Comparison of ENCODE assay signal across 10 cellular contexts in the genomic region with DNA sequence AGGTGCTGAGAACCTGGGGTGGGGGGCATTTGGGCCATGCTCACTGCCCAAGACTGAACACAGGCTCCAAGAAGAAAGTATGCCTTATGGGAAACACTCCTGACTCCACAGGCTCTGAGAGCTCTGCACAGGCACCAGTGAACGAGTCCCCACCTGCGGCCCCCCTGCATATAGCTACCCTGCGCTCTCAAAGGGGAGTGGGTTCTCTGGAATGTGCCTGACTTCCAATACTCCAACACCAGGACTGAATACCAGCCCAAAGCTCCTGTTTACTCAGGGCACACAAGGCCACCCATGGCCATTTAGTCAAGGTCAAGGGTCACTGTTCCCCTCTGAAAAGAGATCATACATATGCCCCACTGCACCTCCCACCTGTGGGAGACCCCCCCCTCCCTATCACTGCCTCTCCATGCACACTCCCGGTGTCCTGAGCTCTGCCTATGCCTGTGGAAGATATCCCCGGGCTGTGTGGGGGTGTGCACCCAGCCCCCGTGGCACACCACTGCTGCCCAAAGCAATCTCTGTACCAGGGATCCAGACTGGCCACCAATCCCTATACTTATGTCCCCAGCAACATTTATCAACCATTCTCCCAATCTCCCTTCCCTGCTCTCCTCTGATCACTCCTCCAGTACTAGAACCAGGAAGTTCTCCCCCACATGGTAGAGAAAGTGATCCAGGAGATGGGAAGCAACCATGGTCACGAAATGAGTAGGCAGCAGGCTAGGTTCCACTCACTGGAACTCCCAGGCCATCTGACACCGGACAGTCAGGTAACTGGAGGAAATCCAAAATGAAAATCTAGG. TPM values are rescaled to one million over a fixed set of nuclear protein-coding genes. Genes with fewer than 3 reads are reported as not detected.
A peak's percentile ranks its signal among the peaks of the same experiment; 100 is the strongest.
DNase-seq lines count a peak whose midpoint lies in the region; ATAC-seq and TF ChIP-seq lines count a peak whose summit lies in the region.
"Had no signal": no experiment of that assay in that cellular context is flagged by ENCODE, and none has a peak within 500 bp of the region (broad histone marks: within the 10 kb centered on the region; RNA-seq: fewer than 3 reads in every experiment).

No MANE protein-coding gene starts in this region.

- H3K36me3 Mint-ChIP-seq in HFFc6 (ENCODE audit: low read depth): peaks cover 6% of the 10 kb centered on the region
- H3K36me3 Mint-ChIP-seq in activated naive CD8-positive, alpha-beta T cell treated with anti-CD3 and anti-CD28 coated beads, Interleukin-2, amount 10 ng/mL, durations not matched to agents 7 days and 5 days: peaks cover 3% of the 10 kb centered on the region
- peaks cover 5% of the 10 kb centered on the region for H3K36me3 Mint-ChIP-seq in stimulated activated effector memory CD8-positive, alpha-beta T cell treated with anti-CD3 and anti-CD28 coated beads, Interleukin-12 subunit alpha, Interleukin-12 subunit beta, amount 100 ng/mL, for 72 hours

- no peak for ATAC-seq in activated naive CD8-positive, alpha-beta T cell treated with anti-CD3 and anti-CD28 coated beads, Interleukin-2, amount 10 ng/mL, durations not matched to agents 7 days and 5 days (ENCODE audit: low read depth)
- ATAC-seq in left lobe of liver: no peak
- ATAC-seq in stimulated activated effector memory CD8-positive, alpha-beta T cell treated with anti-CD3 and anti-CD28 coated beads, Interleukin-12 subunit alpha, Interleukin-12 subunit beta, amount 100 ng/mL, for 72 hours: no peak
- no peak for ATAC-seq in GM21786 (IDR thresholded peaks at IDR 0.05; ENCODE audit: unreplicated experiment)

- H3K4me3 ChIP-seq in H7 (ENCODE audit: insufficient read depth, low read depth, low read length): no peak overlapping the region

- peaks cover 21% of the 10 kb centered on the region for H3K36me3 ChIP-seq in H7 (replicated peaks; ENCODE audit: control insufficient read depth, insufficient read depth, low read length)

- peaks cover 59% of the 10 kb centered on the region for H3K4me1 Mint-ChIP-seq in HFFc6 (ENCODE audit: low read depth)
- H3K4me1 Mint-ChIP-seq in activated naive CD8-positive, alpha-beta T cell treated with anti-CD3 and anti-CD28 coated beads, Interleukin-2, amount 10 ng/mL, durations not matched to agents 7 days and 5 days: peaks cover 15% of the 10 kb centered on the region
- peaks cover 23% of the 10 kb centered on the region for H3K4me1 Mint-ChIP-seq in stimulated activated effector memory CD8-positive, alpha-beta T cell treated with anti-CD3 and anti-CD28 coated beads, Interleukin-12 subunit alpha, Interleukin-12 subunit beta, amount 100 ng/mL, for 72 hours

- TF ChIP-seq CTCF in HFFc6 (IDR thresholded peaks at IDR 0.05): no peak

- POLR2A ChIA-PET in activated naive CD8-positive, alpha-beta T cell treated with anti-CD3 and anti-CD28 coated beads, Interleukin-2, amount 10 ng/mL, durations not matched to agents 7 days and 5 days (lab: Charles Lee): no interaction called here

- H3K9me3 Mint-ChIP-seq in HFFc6: no peaks in the 10 kb centered on the region
- H3K9me3 Mint-ChIP-seq in activated naive CD8-positive, alpha-beta T cell treated with anti-CD3 and anti-CD28 coated beads, Interleukin-2, amount 10 ng/mL, durations not matched to agents 7 days and 5 days: no peaks in the 10 kb centered on the region
- H3K9me3 Mint-ChIP-seq in stimulated activated effector memory CD8-positive, alpha-beta T cell treated with anti-CD3 and anti-CD28 coated beads, Interleukin-12 subunit alpha, Interleukin-12 subunit beta, amount 100 ng/mL, for 72 hours: no peaks in the 10 kb centered on the region

- H3K27me3 Mint-ChIP-seq in HFFc6 (ENCODE audit: insufficient read depth): no peaks in the 10 kb centered on the region
- peaks cover 19% of the 10 kb centered on the region for H3K27me3 Mint-ChIP-seq in activated naive CD8-positive, alpha-beta T cell treated with anti-CD3 and anti-CD28 coated beads, Interleukin-2, amount 10 ng/mL, durations not matched to agents 7 days and 5 days

- peak overlapping the region; percentile 61 for H3K27ac Mint-ChIP-seq in HFFc6
- peak overlapping the region; percentile 13 for H3K27ac Mint-ChIP-seq in activated naive CD8-positive, alpha-beta T cell treated with anti-CD3 and anti-CD28 coated beads, Interleukin-2, amount 10 ng/mL, durations not matched to agents 7 days and 5 days
- H3K27ac Mint-ChIP-seq in stimulated activated effector memory CD8-positive, alpha-beta T cell treated with anti-CD3 and anti-CD28 coated beads, Interleukin-12 subunit alpha, Interleukin-12 subunit beta, amount 100 ng/mL, for 72 hours: peak overlapping the region; percentile 72

- DNase-seq in HFFc6 (no peak), left lobe of liver (ENCODE audit: low spot score) (peak; percentile 44), NCI-H2171 (lab: John Stamatoyannopoulos, UW) (no peak), H7 (no peak)
- DNase-seq in activated naive CD8-positive, alpha-beta T cell treated with anti-CD3 and anti-CD28 coated beads, Interleukin-2, amount 10 ng/mL, durations not matched to agents 7 days and 5 days: no peak
- DNase-seq in stimulated activated effector memory CD8-positive, alpha-beta T cell treated with anti-CD3 and anti-CD28 coated beads, Interleukin-12 subunit alpha, Interleukin-12 subunit beta, amount 100 ng/mL, for 72 hours (ENCODE audit: low spot score in 2 of 2): no peak
- DNase-seq: activated T-cell treated with anti-CD3 and anti-CD28 coated beads for 4 hours, KG1, NCI-H524 had no signal

- H3K4me3 Mint-ChIP-seq in HFFc6: no peak overlapping the region
- peak overlapping the region; percentile 28 for H3K4me3 Mint-ChIP-seq in activated naive CD8-positive, alpha-beta T cell treated with anti-CD3 and anti-CD28 coated beads, Interleukin-2, amount 10 ng/mL, durations not matched to agents 7 days and 5 days
- peak overlapping the region; percentile 79 for H3K4me3 Mint-ChIP-seq in stimulated activated effector memory CD8-positive, alpha-beta T cell treated with anti-CD3 and anti-CD28 coated beads, Interleukin-12 subunit alpha, Interleukin-12 subunit beta, amount 100 ng/mL, for 72 hours

- no peaks in the 10 kb centered on the region for H3K27me3 ChIP-seq in H7 (ENCODE audit: control insufficient read depth, insufficient read depth, low read length)

RNA-seq across cellular contexts. Expression of a gene that starts 1.5 kb away (rescaled TPM):
- 10 to 100 TPM; 11.1 to 15.5 (median 12.8) TPM for total RNA-seq in HFFc6 (2021; fragmentation: NEBNext Ultra II Directional; extraction: Animal tissue kit (Norgen Biotek cat#: 25700))
- 1 to 10 TPM; 4.5 to 6.2 TPM for total RNA-seq in activated naive CD8-positive, alpha-beta T cell treated with anti-CD3 and anti-CD28 coated beads, Interleukin-2, amount 10 ng/mL, durations not matched to agents 7 days and 5 days
- total RNA-seq in left lobe of liver: 142 TPM
- 46.5 and 65.7 TPM in 2 replicates for total RNA-seq in H7 (2014; rRNA removed; shearing (Covaris generic))

RNA-seq across cellular contexts. Expression of a gene that starts 8.5 kb away (rescaled TPM):
- total RNA-seq in HFFc6 (2021; fragmentation: NEBNext Ultra II Directional; extraction: Animal tissue kit (Norgen Biotek cat#: 25700)): 10 to 100 TPM; 10.1 to 15.3 (median 12.5) TPM
- 10 to 100 TPM; 11.5 to 12.2 TPM for total RNA-seq in activated naive CD8-positive, alpha-beta T cell treated with anti-CD3 and anti-CD28 coated beads, Interleukin-2, amount 10 ng/mL, durations not matched to agents 7 days and 5 days
- 9.2 TPM for total RNA-seq in left lobe of liver
- 51.4 and 59.1 TPM in 2 replicates for total RNA-seq in H7 (2014; rRNA removed; shearing (Covaris generic))

RNA-seq across cellular contexts. Expression of a gene that starts 8.6 kb away (rescaled TPM):
- total RNA-seq in HFFc6 (2021; fragmentation: NEBNext Ultra II Directional; extraction: Animal tissue kit (Norgen Biotek cat#: 25700)): 100 to 1,000 TPM; 213 to 341 (median 280) TPM
- total RNA-seq in activated naive CD8-positive, alpha-beta T cell treated with anti-CD3 and anti-CD28 coated beads, Interleukin-2, amount 10 ng/mL, durations not matched to agents 7 days and 5 days: 100 to 1,000 TPM; 260 to 263 TPM
- 69.3 TPM for total RNA-seq in left lobe of liver
- 222 and 264 TPM in 2 replicates for total RNA-seq in H7 (2014; rRNA removed; shearing (Covaris generic))

RNA-seq across cellular contexts. Expression of a gene that starts 15.1 kb away (rescaled TPM):
- 10 to 100 TPM in 1 of 6 experiments, 1 to 10 TPM in 5; 7.0 to 10.5 (median 8.2) TPM for total RNA-seq in HFFc6 (2021; fragmentation: NEBNext Ultra II Directional; extraction: Animal tissue kit (Norgen Biotek cat#: 25700))
- total RNA-seq in activated naive CD8-positive, alpha-beta T cell treated with anti-CD3 and anti-CD28 coated beads, Interleukin-2, amount 10 ng/mL, durations not matched to agents 7 days and 5 days: 10 to 100 TPM; 17.0 to 19.9 TPM
- total RNA-seq in left lobe of liver: 3.3 TPM
- 13.4 and 18.5 TPM in 2 replicates for total RNA-seq in H7 (2014; rRNA removed; shearing (Covaris generic))

RNA-seq across cellular contexts. Expression of a gene that starts 59.4 kb away (rescaled TPM):
- total RNA-seq in HFFc6 (2021; fragmentation: NEBNext Ultra II Directional; extraction: Animal tissue kit (Norgen Biotek cat#: 25700)): not detected
- total RNA-seq in activated naive CD8-positive, alpha-beta T cell treated with anti-CD3 and anti-CD28 coated beads, Interleukin-2, amount 10 ng/mL, durations not matched to agents 7 days and 5 days: not detected
- total RNA-seq in left lobe of liver: not detected
- total RNA-seq in H7 (2014; rRNA removed; shearing (Covaris generic)): 0.07 and 0.67 TPM in 2 replicates

Comparison
In these comparisons a context has a peak if more than half of its experiments do, and no peak if none do; other contexts are left out.
1. H3K27ac Mint-ChIP-seq: peak in every context shown above with its lines; median percentile 72 in stimulated activated effector memory CD8-positive, alpha-beta T cell treated with anti-CD3 and anti-CD28 coated beads, Interleukin-12 subunit alpha, Interleukin-12 subunit beta, amount 100 ng/mL, for 72 hours; 61 in HFFc6; 13 in activated naive CD8-positive, alpha-beta T cell treated with anti-CD3 and anti-CD28 coated beads, Interleukin-2, amount 10 ng/mL, durations not matched to agents 7 days and 5 days.